Comparison of ENCODE assay signal across 8 cellular contexts in genomic region chr1:226064168-226064815, GRCh38. TPM values are rescaled to one million over a fixed set of nuclear protein-coding genes. Genes with fewer than 3 reads are reported as not detected.
DNase-seq lines count a peak whose midpoint lies in the region; ATAC-seq and TF ChIP-seq lines count a peak whose summit lies in the region.

No MANE protein-coding gene starts in this region.

- CTCF ChIA-PET in WTC11 (lab: Charles Lee), result interaction anchor here (0.5 to 1.9 kb wide), 36 partner anchors 9 to 184 kb away, joined by 3 to 49 read pairs (median 7); partner anchors contain the start of genes LEFTY1, PYCR2, SDE2 and TMEM63A

- no peak overlapping the region for H3K4ac ChIP-seq in trophoblast cell (ENCODE audit: low read depth, low read length)

- H3K79me1 ChIP-seq in trophoblast cell (ENCODE audit: low read length), result peaks cover 17% of the 10 kb centered on the region

- DNase-seq in EL (peak; percentile 21), WTC11 (ENCODE audit: low spot score) (no peak), fibroblast of lung (ENCODE audit: low read depth in 2 of 2) (peak; percentile 10 to 22), trophoblast cell (peak in 1 of 2 donors; percentile 61), cortex of kidney (lab: John Stamatoyannopoulos, UW) (no peak)
- DNase-seq in activated CD4-positive, CD25-positive, alpha-beta regulatory T cell (lab: John Stamatoyannopoulos, UW), result no peak

- peak overlapping the region; percentile 89 for H3K9ac ChIP-seq in KMS-11
- peak overlapping the region; percentile 95 for H3K9ac ChIP-seq in fibroblast of lung (ENCODE audit: insufficient read depth, low read length)
- H3K9ac ChIP-seq in trophoblast cell (ENCODE audit: low read length), result no peak overlapping the region

- H3K36me3 ChIP-seq in KMS-11 (ENCODE audit: insufficient read depth) (peaks cover 13% of the 10 kb centered on the region; the same call in 1 of the 2 replicates), fibroblast of lung (ENCODE audit: control insufficient read depth, insufficient read depth, low read length) (peaks cover 3% of the 10 kb centered on the region), trophoblast cell (ENCODE audit: control insufficient read depth in 1 of 2, insufficient read depth in 2 of 2, low read length in 2 of 2) (peaks cover 10 to 17% of the 10 kb centered on the region in 2 experiments)

- no peak overlapping the region for H2AFZ ChIP-seq in KMS-11 (ENCODE audit: low read depth)
- H2AFZ ChIP-seq in fibroblast of lung (ENCODE audit: low read length), result no peak overlapping the region
- no peak overlapping the region for H2AFZ ChIP-seq in trophoblast cell (ENCODE audit: insufficient read depth, low read length, poor library complexity)

- no peak overlapping the region for H3K23ac ChIP-seq in trophoblast cell (ENCODE audit: low read length)

- WGBS in trophoblast cell (ENCODE audit: extremely low coverage, insufficient coverage, insufficient read length), result no CpG with 5 or more reads among the region's 13 CpGs

- H3K4me1 ChIP-seq in KMS-11 (ENCODE audit: low read depth, poor library complexity, severe bottlenecking) (peaks cover 43% of the 10 kb centered on the region), fibroblast of lung (ENCODE audit: control insufficient read depth, extremely low read depth, insufficient read depth, low read length) (no peaks in the 10 kb centered on the region), trophoblast cell (ENCODE audit: control insufficient read depth in 1 of 2, insufficient read depth in 2 of 2, low read length in 2 of 2) (peaks cover 0 to 4% of the 10 kb centered on the region in 2 experiments)

- H3K27ac ChIP-seq in KMS-11, result peak overlapping the region; percentile 92
- H3K27ac ChIP-seq in fibroblast of lung (ENCODE audit: insufficient read depth, low read length), result peak overlapping the region; percentile 94
- no peak overlapping the region for H3K27ac ChIP-seq in trophoblast cell (ENCODE audit: low read depth, low read length)

- H3K4me1 Mint-ChIP-seq in WTC11, result peaks cover 49% of the 10 kb centered on the region

- peak overlapping the region; percentile 92 for H3K4me3 ChIP-seq in KMS-11 (IDR thresholded peaks at IDR 0.05; ENCODE audit: insufficient read depth, low read depth, low read length)
- H3K4me3 ChIP-seq in fibroblast of lung (replicated peaks in 1 of 4; ENCODE audit: control extremely low read depth in 1 of 4, insufficient read depth in 1 of 4, low read depth in 3 of 4, low read length in 4 of 4), result peak overlapping the region; percentile 93 to 97 (median 96)
- H3K4me3 ChIP-seq in trophoblast cell (ENCODE audit: low read depth, low read length), result peak overlapping the region; percentile 96

- H2BK12ac ChIP-seq in trophoblast cell (ENCODE audit: low read length), result no peak overlapping the region

- H4K91ac ChIP-seq in trophoblast cell (ENCODE audit: low read depth, low read length), result no peak overlapping the region

- H3K18ac ChIP-seq in trophoblast cell (ENCODE audit: low read length), result no peak overlapping the region

- H2BK120ac ChIP-seq in trophoblast cell (ENCODE audit: insufficient read depth, low read length, poor library complexity), result no peak overlapping the region

- POLR2A ChIA-PET in WTC11 (lab: Charles Lee), result interaction anchor here (0.8 to 3.2 kb wide), 8 partner anchors 9 to 65 kb away, joined by 3 to 30 read pairs (median 4); partner anchors contain the start of gene SDE2

- no peak overlapping the region for H2AK5ac ChIP-seq in trophoblast cell (ENCODE audit: low read length)

- no peak overlapping the region for H3K14ac ChIP-seq in trophoblast cell (ENCODE audit: low read length)

- no peaks in the 10 kb centered on the region; the same call in 1 of the 2 replicates for H3K27me3 Mint-ChIP-seq in WTC11 (ENCODE audit: low read depth)

- H4K20me1 ChIP-seq in KMS-11 (ENCODE audit: insufficient read depth) (peaks cover 52% of the 10 kb centered on the region), fibroblast of lung (ENCODE audit: control insufficient read depth, extremely low read depth, insufficient read depth, low read length) (peaks cover 12% of the 10 kb centered on the region)

- H3K4me2 ChIP-seq in KMS-11 (peak overlapping the region; percentile 80), fibroblast of lung (ENCODE audit: extremely low read depth, insufficient read depth, low read length) (peak overlapping the region; percentile 77), trophoblast cell (ENCODE audit: low read length) (peak overlapping the region; percentile 56)

- H4K12ac ChIP-seq in trophoblast cell (ENCODE audit: low read depth, low read length), result no peak overlapping the region

- H3K27me3 ChIP-seq in KMS-11 (ENCODE audit: insufficient read depth, low read depth) (no peaks in the 10 kb centered on the region), fibroblast of lung (ENCODE audit: control insufficient read depth, insufficient read depth, low read length) (no peaks in the 10 kb centered on the region), trophoblast cell (ENCODE audit: insufficient read depth, low read length) (no peaks in the 10 kb centered on the region)

- peaks cover 67% of the 10 kb centered on the region for H3K79me2 ChIP-seq in KMS-11 (ENCODE audit: insufficient read depth, low read depth)
- peaks cover 53% of the 10 kb centered on the region for H3K79me2 ChIP-seq in fibroblast of lung (ENCODE audit: control insufficient read depth, insufficient read depth, low read length)
- peaks cover 22% of the 10 kb centered on the region for H3K79me2 ChIP-seq in trophoblast cell (ENCODE audit: control insufficient read depth, insufficient read depth, low read length, poor library complexity)

- peak; percentile 95 for TF ChIP-seq CTCF in KMS-11 (conservative IDR thresholded peaks at IDR 0.05; ENCODE audit: low read depth, low read length)
- peak; percentile 80 for TF ChIP-seq CTCF in WTC11 (IDR thresholded peaks at IDR 0.05)
- TF ChIP-seq CTCF in fibroblast of lung (conservative IDR thresholded peaks at IDR 0.05 in 1 of 2, IDR thresholded peaks at IDR 0.05 in 1 of 2; ENCODE audit: low read depth in 1 of 2, low read length in 2 of 2), result peak; percentile 59 to 64

- H3K9me3 ChIP-seq in fibroblast of lung (ENCODE audit: control insufficient read depth, insufficient read depth, low read depth, low read length) (no peaks in the 10 kb centered on the region), trophoblast cell (ENCODE audit: insufficient read depth, low read depth, low read length) (no peaks in the 10 kb centered on the region)

- H3K27ac Mint-ChIP-seq in WTC11, result peak overlapping the region; percentile 99

- ATAC-seq in WTC11 (no peak), GM18498 (IDR thresholded peaks at IDR 0.05; ENCODE audit: unreplicated experiment) (no peak)

- H3K9me3 Mint-ChIP-seq in WTC11, result no peaks in the 10 kb centered on the region

- no peak overlapping the region for H4K8ac ChIP-seq in trophoblast cell (ENCODE audit: low read depth, low read length)

- no peak overlapping the region for H2BK5ac ChIP-seq in trophoblast cell (ENCODE audit: low read depth, low read length, poor library complexity)

- H3K4me3 Mint-ChIP-seq in WTC11, result peak overlapping the region; percentile 100

- peaks cover 66% of the 10 kb centered on the region for H3K36me3 Mint-ChIP-seq in WTC11

TF ChIP-seq in WTC11, 78 proteins besides CTCF, POLR2A, EP300 and RAD21 (continues in another document):
- no peak for TF ChIP-seq CDX4 (CRISPR knock-in tag; IDR thresholded peaks at IDR 0.05; ENCODE audit: borderline replicate concordance)
- TF ChIP-seq ZNF121 (CRISPR knock-in tag; IDR thresholded peaks at IDR 0.05), result no peak
- no peak for TF ChIP-seq ELF4 (CRISPR knock-in tag; IDR thresholded peaks at IDR 0.05; ENCODE audit: low read depth)
- no peak for TF ChIP-seq TCF7 (CRISPR knock-in tag; IDR thresholded peaks at IDR 0.05; ENCODE audit: low read depth)
- peak; percentile 34; the same call in 1 of the 2 replicates for TF ChIP-seq MXD4 (CRISPR knock-in tag; IDR thresholded peaks at IDR 0.05; ENCODE audit: borderline replicate concordance)
- TF ChIP-seq, protein P1, sequence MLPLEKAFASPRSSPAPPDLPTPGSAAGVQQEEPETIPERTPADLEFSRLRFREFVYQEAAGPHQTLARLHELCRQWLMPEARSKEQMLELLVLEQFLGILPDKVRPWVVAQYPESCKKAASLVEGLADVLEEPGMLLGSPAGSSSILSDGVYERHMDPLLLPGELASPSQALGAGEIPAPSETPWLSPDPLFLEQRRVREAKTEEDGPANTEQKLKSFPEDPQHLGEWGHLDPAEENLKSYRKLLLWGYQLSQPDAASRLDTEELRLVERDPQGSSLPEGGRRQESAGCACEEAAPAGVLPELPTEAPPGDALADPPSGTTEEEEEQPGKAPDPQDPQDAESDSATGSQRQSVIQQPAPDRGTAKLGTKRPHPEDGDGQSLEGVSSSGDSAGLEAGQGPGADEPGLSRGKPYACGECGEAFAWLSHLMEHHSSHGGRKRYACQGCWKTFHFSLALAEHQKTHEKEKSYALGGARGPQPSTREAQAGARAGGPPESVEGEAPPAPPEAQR (CRISPR knock-in tag; IDR thresholded peaks at IDR 0.05), result 0 out of 2 replicates have a peak, but pooled peaks have one; percentile 28

RNA-seq across cellular contexts. Expression of gene H3-3A, which starts 1.8 kb away (rescaled TPM):
- total RNA-seq in WTC11 (2021) (894 to 987 TPM (median 963 TPM) in 3 replicates), fibroblast of lung (86.2 and 105 TPM in 2 replicates)
- 285 and 312 TPM in 2 replicates for polyA plus RNA-seq in fibroblast of lung
- 315 and 365 TPM in 2 replicates for polyA plus RNA-seq in fibroblast of lung (2012)
- polyA minus RNA-seq in fibroblast of lung (ENCODE audit: low replicate concordance), result 0.37 and 8.7 TPM in 2 replicates
- polyA plus RNA-seq in trophoblast cell (2013), result 1,042 and 1,059 TPM in 2 replicates

Comparison
In these comparisons a context has a peak if more than half of its experiments do, and no peak if none do; other contexts are left out.
1. DNase-seq: peak in EL (single experiment) and fibroblast of lung (2 of 2); none in WTC11 (single experiment), cortex of kidney (single experiment) and activated CD4-positive, CD25-positive, alpha-beta regulatory T cell (0 of 4).
2. Peak in every context shown above with its lines, with median percentiles within 50 percentile points of each other: H3K4me2 ChIP-seq, H3K4me3 ChIP-seq and CTCF ChIP-seq.